1 cellular context compared by ENCODE assay signal in genomic region chr11:19460718-19461405, GRCh38.
TF ChIP-seq lines count a peak whose summit lies in the region.

No MANE protein-coding gene starts in this region.

TF ChIP-seq in HepG2, 621 proteins besides CTCF, POLR2A, EP300 and RAD21 (continued from another document):
- TF ChIP-seq MTF1 (CRISPR knock-in tag; IDR thresholded peaks at IDR 0.05) (no peak), BRF2 (CRISPR knock-in tag; IDR thresholded peaks at IDR 0.05) (no peak), ZNF784 (CRISPR knock-in tag; IDR thresholded peaks at IDR 0.05; ENCODE audit: borderline replicate concordance) (no peak)
TF ChIP-seq in HepG2: peak in this region for 0.
